Comparison of ENCODE assay signal across 11 cellular contexts in genomic region chr6:50185006-50185405, GRCh38.
DNase-seq lines count a peak whose midpoint lies in the region; ATAC-seq, FAIRE-seq and TF ChIP-seq lines count a peak whose summit lies in the region.
"Had no signal": no experiment of that assay in that cellular context is flagged by ENCODE, and none has a peak within 500 bp of the region (broad histone marks: within the 10 kb centered on the region; RNA-seq: fewer than 3 reads in every experiment).

No MANE protein-coding gene starts in this region.

- no peak overlapping the region for H3K14ac ChIP-seq in neuronal stem cell (ENCODE audit: low read length)

- in situ Hi-C loops in K562 (cut with MboI), result no loop called here

- TF ChIP-seq CTCF in GM12865 (IDR thresholded peaks at IDR 0.05; ENCODE audit: insufficient read depth, low read depth, low read length, missing control alignments), result peak; percentile 37
- peak in 2 of 3 experiments; percentile 8 to 19; a peak in 1 of 6 replicates for TF ChIP-seq CTCF in K562 (IDR thresholded peaks at IDR 0.05 in 2 of 3, conservative IDR thresholded peaks at IDR 0.05 in 1 of 3; ENCODE audit: insufficient read depth in 2 of 3, low read depth in 1 of 3, low read length in 3 of 3)

- no peaks in the 10 kb centered on the region for H3K36me3 ChIP-seq in K562 (ENCODE audit: control insufficient read depth, insufficient read depth, low read length)
- H3K36me3 ChIP-seq in neuronal stem cell (replicated peaks in 1 of 2; ENCODE audit: control insufficient read depth in 2 of 2, insufficient read depth in 2 of 2, low read length in 2 of 2), result no peaks in the 10 kb centered on the region

- intact Hi-C loops in K562 (cut with micrococcal nuclease), result no loop called here

- no peaks in the 10 kb centered on the region for H3K4me1 ChIP-seq in K562 (replicated peaks in 1 of 2; ENCODE audit: control insufficient read depth in 2 of 2, insufficient read depth in 2 of 2, low read length in 2 of 2)
- peaks cover 2 to 4% of the 10 kb centered on the region in 2 donors for H3K4me1 ChIP-seq in neuronal stem cell (ENCODE audit: control insufficient read depth in 2 of 2, insufficient read depth in 1 of 2, low read depth in 1 of 2, low read length in 2 of 2)

- H3K23ac ChIP-seq in neuronal stem cell (ENCODE audit: low read depth, low read length, poor library complexity), result no peak overlapping the region

- no TSS peak for BruUV-seq in K562 (replicated peaks; lab: Mats Ljungman, UMichigan)

- ATAC-seq in K562 (no peak), HG03469 (IDR thresholded peaks at IDR 0.05; ENCODE audit: unreplicated experiment) (no peak)
- ATAC-seq: Right ventricle myocardium inferior had no signal

- no peak for TF ChIP-seq EP300 in K562 (IDR thresholded peaks at IDR 0.05; ENCODE audit: low read length)

- H3K4me3 ChIP-seq in GM12865 (ENCODE audit: low read depth, low read length), result no peak overlapping the region
- no peak overlapping the region for H3K4me3 ChIP-seq in Jurkat, Clone E6-1 (ENCODE audit: low read length)
- H3K4me3 ChIP-seq in K562, result no peak overlapping the region
- H3K4me3 ChIP-seq in neuronal stem cell (ENCODE audit: low read length in 2 of 2), result no peak overlapping the region

- H3K79me2 ChIP-seq in K562 (ENCODE audit: control insufficient read depth, insufficient read depth, low read length), result no peaks in the 10 kb centered on the region

- no peak overlapping the region for H2BK15ac ChIP-seq in neuronal stem cell (ENCODE audit: low read length)

- no peak overlapping the region for H4K91ac ChIP-seq in neuronal stem cell (ENCODE audit: low read depth, low read length, poor library complexity)

- FAIRE-seq in K562 (lab: Jason Lieb, UNC), result no peak

- POLR2A ChIA-PET in K562 (lab: Yijun Ruan, JAX), result no interaction called here

- no peak overlapping the region for H3K4me2 ChIP-seq in K562 (ENCODE audit: insufficient read depth, low read length)
- no peak overlapping the region for H3K4me2 ChIP-seq in neuronal stem cell (ENCODE audit: insufficient read depth, low read length, poor library complexity, severe bottlenecking)

- H3K27me3 ChIP-seq in K562 (ENCODE audit: control insufficient read depth in 2 of 2, insufficient read depth in 2 of 2, low read length in 2 of 2), result no peaks in the 10 kb centered on the region
- H3K27me3 ChIP-seq in neuronal stem cell (ENCODE audit: control insufficient read depth in 3 of 3, insufficient read depth in 3 of 3, low read depth in 1 of 3, low read length in 3 of 3), result no peaks in the 10 kb centered on the region

- 5% methylated on average over 3 of the region's 3 CpGs for WGBS in K562 (ENCODE audit: insufficient coverage, low coverage, missing lambda C conversion rate)
- no CpG with 5 or more reads among the region's 3 CpGs for WGBS in neuronal stem cell (ENCODE audit: extremely low coverage in 2 of 2, insufficient read length in 2 of 2, insufficient replicate concordance in 1 of 2), 2 donors

- H3K27ac ChIP-seq in K562 (ENCODE audit: extremely low read depth, low read depth, low read length) (no peak overlapping the region), neuronal stem cell (replicated peaks; ENCODE audit: low read length) (no peak overlapping the region)

- H2AFZ ChIP-seq in K562 (ENCODE audit: low read depth, low read length), result no peak overlapping the region
- no peak overlapping the region for H2AFZ ChIP-seq in neuronal stem cell (ENCODE audit: low read length)

- peak in 1 of 2 experiments; percentile 13; a peak in 1 of 4 replicates for TF ChIP-seq RAD21 in K562 (CRISPR knock-in tag; conservative IDR thresholded peaks at IDR 0.05 in 1 of 2, IDR thresholded peaks at IDR 0.05 in 1 of 2)

- H2BK5ac ChIP-seq in neuronal stem cell (ENCODE audit: low read length), result no peak overlapping the region

- DNase-seq in GM12865 (ENCODE audit: low read depth) (peak; percentile 24), K562 (ENCODE audit: extremely low read depth in 1 of 4, low spot score in 3 of 4) (no peak), neuronal stem cell (ENCODE audit: low spot score) (peak; percentile 31), LoVo (ENCODE audit: low spot score) (no peak)
- peak; percentile 12 for DNase-seq in Jurkat, Clone E6-1 (ENCODE audit: low read depth, low spot score)
- DNase-seq in central memory CD4-positive, alpha-beta T cell, result no peak
- DNase-seq: activated CD4-positive, alpha-beta T cell treated with anti-CD3 and anti-CD28 coated beads, Interleukin-2, amount 50 U/mL, for 1 hour; activated naive CD4-positive, alpha-beta T cell; substantia nigra had no signal

- no peaks in the 10 kb centered on the region for H3K79me1 ChIP-seq in neuronal stem cell (ENCODE audit: low read depth, low read length)

- H3K9me3 ChIP-seq in K562 (replicated peaks; ENCODE audit: control insufficient read depth, insufficient read depth, low read depth, low read length) (no peaks in the 10 kb centered on the region; the same call in 1 of the 2 replicates), neuronal stem cell (replicated peaks in 1 of 2; ENCODE audit: control insufficient read depth in 2 of 2, insufficient read depth in 1 of 2, low read depth in 1 of 2, low read length in 2 of 2) (no peaks in the 10 kb centered on the region)

- no peak overlapping the region for H3K4ac ChIP-seq in neuronal stem cell (ENCODE audit: low read length)

- H2BK120ac ChIP-seq in neuronal stem cell (ENCODE audit: low read depth, low read length), result no peak overlapping the region

- no peak overlapping the region for H3K18ac ChIP-seq in neuronal stem cell (ENCODE audit: low read length)

- no peak for TF ChIP-seq POLR2A in K562 (conservative IDR thresholded peaks at IDR 0.05)

- no peak overlapping the region for H4K8ac ChIP-seq in neuronal stem cell (ENCODE audit: low read depth, low read length)

- H3K9me1 ChIP-seq in K562 (ENCODE audit: control insufficient read depth, insufficient read depth, low read length), result no peaks in the 10 kb centered on the region

- CTCF ChIA-PET in K562 (lab: Yijun Ruan, JAX; ENCODE audit: low intra/inter-chr PET ratio), result no interaction called here

- H3K9ac ChIP-seq in K562 (ENCODE audit: insufficient read depth in 1 of 2, low read depth in 2 of 2, low read length in 2 of 2) (no peak overlapping the region), neuronal stem cell (ENCODE audit: low read depth, low read length, poor library complexity) (no peak overlapping the region)

- H2BK12ac ChIP-seq in neuronal stem cell (ENCODE audit: low read length), result no peak overlapping the region

- no peak overlapping the region for H2AK5ac ChIP-seq in neuronal stem cell (ENCODE audit: low read depth, low read length)

- H4K20me1 ChIP-seq in K562 (replicated peaks; ENCODE audit: control insufficient read depth, insufficient read depth, low read length), result no peaks in the 10 kb centered on the region

TF ChIP-seq in K562, 482 proteins besides CTCF, POLR2A, EP300 and RAD21:
- TF ChIP-seq ZC3H8 (IDR thresholded peaks at IDR 0.05), result no peak
- no peak for TF ChIP-seq RBM14 (IDR thresholded peaks at IDR 0.05; ENCODE audit: borderline replicate concordance, insufficient read depth, low read depth, low read length)
- no peak for TF ChIP-seq IRF2 (CRISPR knock-in tag; IDR thresholded peaks at IDR 0.05)
- no peak for TF ChIP-seq RFX5 (IDR thresholded peaks at IDR 0.05; ENCODE audit: low read depth, low read length)
- no peak for TF ChIP-seq MCM3 (IDR thresholded peaks at IDR 0.05)
- TF ChIP-seq PURB (CRISPR knock-in tag; IDR thresholded peaks at IDR 0.05; ENCODE audit: low read depth), result no peak
- no peak for TF ChIP-seq ZNF778 (CRISPR knock-in tag; IDR thresholded peaks at IDR 0.05)
- no peak for TF ChIP-seq ZBED1 (IDR thresholded peaks at IDR 0.05)
- TF ChIP-seq PTTG1 (tag; IDR thresholded peaks at IDR 0.05; ENCODE audit: low read depth), result no peak
- no peak for TF ChIP-seq GTF2B (IDR thresholded peaks at IDR 0.05; ENCODE audit: extremely low read depth, insufficient read length)
TF ChIP-seq in K562: peak in this region for 0.

Comparison
In these comparisons a context has a peak if more than half of its experiments do, and no peak if none do; other contexts are left out.
1. DNase-seq: peak in GM12865 (single experiment), Jurkat, Clone E6-1 (single experiment) and neuronal stem cell (single experiment); none in K562 (0 of 4), LoVo (single experiment) and central memory CD4-positive, alpha-beta T cell (single experiment).